8 cellular contexts compared by ENCODE assay signal in the genomic region with DNA sequence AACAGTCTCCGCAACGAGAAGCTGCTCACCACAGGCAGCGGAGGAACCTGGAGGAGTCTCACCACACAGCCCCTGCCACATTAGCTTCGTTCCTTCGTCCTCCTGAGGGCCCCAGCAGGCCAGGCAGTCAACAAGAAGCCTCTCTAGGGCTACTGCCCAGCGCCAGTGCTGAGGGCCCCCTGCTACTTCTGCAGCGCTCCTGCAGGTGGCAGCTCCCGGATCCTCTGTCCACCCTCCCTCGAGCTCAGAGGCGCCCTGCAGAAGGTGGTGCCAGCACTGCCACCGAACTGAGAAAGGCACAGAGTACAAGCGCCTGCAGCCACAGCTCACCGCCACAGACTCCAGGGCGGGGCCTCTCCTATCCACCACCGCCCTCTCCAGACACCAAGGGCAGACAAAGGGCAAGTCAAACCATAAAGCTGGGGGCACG. TPM values are rescaled to one million over a fixed set of nuclear protein-coding genes. Genes with fewer than 3 reads are reported as not detected.
A peak's percentile ranks its signal among the peaks of the same experiment; 100 is the strongest.
DNase-seq lines count a peak whose midpoint lies in the region; ATAC-seq and TF ChIP-seq lines count a peak whose summit lies in the region.

No MANE protein-coding gene starts in this region.

- peak; percentile 7; the same call in 1 of the 2 replicates for TF ChIP-seq RAD21 in Ishikawa (IDR thresholded peaks at IDR 0.05; ENCODE audit: low read depth)

- H3K4me1 Mint-ChIP-seq in activated naive CD8-positive, alpha-beta T cell treated with anti-CD3 and anti-CD28 coated beads, Interleukin-2, amount 50 U/mL, for 24 hours: peaks cover 81% of the 10 kb centered on the region

- H3K27ac Mint-ChIP-seq in activated naive CD8-positive, alpha-beta T cell treated with anti-CD3 and anti-CD28 coated beads, Interleukin-2, amount 50 U/mL, for 24 hours: peak overlapping the region; percentile 100

- peak overlapping the region; percentile 62 for H3K4me3 Mint-ChIP-seq in activated naive CD8-positive, alpha-beta T cell treated with anti-CD3 and anti-CD28 coated beads, Interleukin-2, amount 50 U/mL, for 24 hours

- peaks cover 48% of the 10 kb centered on the region for H3K36me3 Mint-ChIP-seq in activated naive CD8-positive, alpha-beta T cell treated with anti-CD3 and anti-CD28 coated beads, Interleukin-2, amount 50 U/mL, for 24 hours (ENCODE audit: low read depth)

- no peaks in the 10 kb centered on the region for H3K9me3 Mint-ChIP-seq in activated naive CD8-positive, alpha-beta T cell treated with anti-CD3 and anti-CD28 coated beads, Interleukin-2, amount 50 U/mL, for 24 hours

- H3K27me3 Mint-ChIP-seq in activated naive CD8-positive, alpha-beta T cell treated with anti-CD3 and anti-CD28 coated beads, Interleukin-2, amount 50 U/mL, for 24 hours: no peaks in the 10 kb centered on the region

- peak; percentile 49 to 62 for ATAC-seq in activated CD4-positive, CD25-positive, alpha-beta regulatory T cell treated with anti-CD3 and anti-CD28 coated beads, Interleukin-2, amount 50 U/mL, for 24 hours
- peak; percentile 67 for ATAC-seq in activated naive CD8-positive, alpha-beta T cell treated with anti-CD3 and anti-CD28 coated beads, Interleukin-2, amount 50 U/mL, for 24 hours
- ATAC-seq in HG03135 (IDR thresholded peaks at IDR 0.05; ENCODE audit: unreplicated experiment): no peak

- no peak for TF ChIP-seq EP300 in Ishikawa (IDR thresholded peaks at IDR 0.05; ENCODE audit: borderline replicate concordance)

- peak; percentile 74 for DNase-seq in activated naive CD8-positive, alpha-beta T cell treated with anti-CD3 and anti-CD28 coated beads, Interleukin-2, amount 50 U/mL, for 24 hours
- peak; percentile 22 to 48 (median 29) for DNase-seq in stimulated activated CD4-positive, alpha-beta T cell treated with anti-CD3 and anti-CD28 coated beads, TNF-alpha, amount 100 ng/mL, for 4 hours (ENCODE audit: low read depth in 3 of 3)
- no peak for DNase-seq in dermis blood vessel endothelial cell
- no peak for DNase-seq in putamen (ENCODE audit: low spot score)
- no peak for DNase-seq in NCI-H69 (lab: John Stamatoyannopoulos, UW)

TF ChIP-seq in Ishikawa, 13 proteins besides CTCF, POLR2A, EP300 and RAD21:
- TF ChIP-seq EGR1 (IDR thresholded peaks at IDR 0.05) (no peak), ZBTB7A (IDR thresholded peaks at IDR 0.05; ENCODE audit: low read depth) (no peak), NFIC (IDR thresholded peaks at IDR 0.05) (no peak), FOXM1 (IDR thresholded peaks at IDR 0.05; ENCODE audit: borderline replicate concordance, low read depth) (no peak), YY1 (IDR thresholded peaks at IDR 0.05; ENCODE audit: low read depth) (no peak), CEBPB (IDR thresholded peaks at IDR 0.05) (no peak), TAF1 (IDR thresholded peaks at IDR 0.05; ENCODE audit: low read depth) (no peak), TEAD4 (IDR thresholded peaks at IDR 0.05) (no peak), CREB1 (IDR thresholded peaks at IDR 0.05; ENCODE audit: low read depth) (no peak), TCF12 (IDR thresholded peaks at IDR 0.05; ENCODE audit: low read depth) (no peak)
- TF ChIP-seq, protein P1, sequence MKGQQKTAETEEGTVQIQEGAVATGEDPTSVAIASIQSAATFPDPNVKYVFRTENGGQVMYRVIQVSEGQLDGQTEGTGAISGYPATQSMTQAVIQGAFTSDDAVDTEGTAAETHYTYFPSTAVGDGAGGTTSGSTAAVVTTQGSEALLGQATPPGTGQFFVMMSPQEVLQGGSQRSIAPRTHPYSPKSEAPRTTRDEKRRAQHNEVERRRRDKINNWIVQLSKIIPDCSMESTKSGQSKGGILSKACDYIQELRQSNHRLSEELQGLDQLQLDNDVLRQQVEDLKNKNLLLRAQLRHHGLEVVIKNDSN (IDR thresholded peaks at IDR 0.05): no peak
- TF ChIP-seq, protein P2, sequence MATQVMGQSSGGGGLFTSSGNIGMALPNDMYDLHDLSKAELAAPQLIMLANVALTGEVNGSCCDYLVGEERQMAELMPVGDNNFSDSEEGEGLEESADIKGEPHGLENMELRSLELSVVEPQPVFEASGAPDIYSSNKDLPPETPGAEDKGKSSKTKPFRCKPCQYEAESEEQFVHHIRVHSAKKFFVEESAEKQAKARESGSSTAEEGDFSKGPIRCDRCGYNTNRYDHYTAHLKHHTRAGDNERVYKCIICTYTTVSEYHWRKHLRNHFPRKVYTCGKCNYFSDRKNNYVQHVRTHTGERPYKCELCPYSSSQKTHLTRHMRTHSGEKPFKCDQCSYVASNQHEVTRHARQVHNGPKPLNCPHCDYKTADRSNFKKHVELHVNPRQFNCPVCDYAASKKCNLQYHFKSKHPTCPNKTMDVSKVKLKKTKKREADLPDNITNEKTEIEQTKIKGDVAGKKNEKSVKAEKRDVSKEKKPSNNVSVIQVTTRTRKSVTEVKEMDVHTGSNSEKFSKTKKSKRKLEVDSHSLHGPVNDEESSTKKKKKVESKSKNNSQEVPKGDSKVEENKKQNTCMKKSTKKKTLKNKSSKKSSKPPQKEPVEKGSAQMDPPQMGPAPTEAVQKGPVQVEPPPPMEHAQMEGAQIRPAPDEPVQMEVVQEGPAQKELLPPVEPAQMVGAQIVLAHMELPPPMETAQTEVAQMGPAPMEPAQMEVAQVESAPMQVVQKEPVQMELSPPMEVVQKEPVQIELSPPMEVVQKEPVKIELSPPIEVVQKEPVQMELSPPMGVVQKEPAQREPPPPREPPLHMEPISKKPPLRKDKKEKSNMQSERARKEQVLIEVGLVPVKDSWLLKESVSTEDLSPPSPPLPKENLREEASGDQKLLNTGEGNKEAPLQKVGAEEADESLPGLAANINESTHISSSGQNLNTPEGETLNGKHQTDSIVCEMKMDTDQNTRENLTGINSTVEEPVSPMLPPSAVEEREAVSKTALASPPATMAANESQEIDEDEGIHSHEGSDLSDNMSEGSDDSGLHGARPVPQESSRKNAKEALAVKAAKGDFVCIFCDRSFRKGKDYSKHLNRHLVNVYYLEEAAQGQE (IDR thresholded peaks at IDR 0.05; ENCODE audit: low read depth): no peak
- TF ChIP-seq, protein P3, sequence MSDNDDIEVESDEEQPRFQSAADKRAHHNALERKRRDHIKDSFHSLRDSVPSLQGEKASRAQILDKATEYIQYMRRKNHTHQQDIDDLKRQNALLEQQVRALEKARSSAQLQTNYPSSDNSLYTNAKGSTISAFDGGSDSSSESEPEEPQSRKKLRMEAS (IDR thresholded peaks at IDR 0.05): no peak

RNA-seq across cellular contexts. Expression of a gene that starts 27.3 kb away (rescaled TPM):
- total RNA-seq in dermis blood vessel endothelial cell: 3.7 and 4.7 TPM in 2 replicates

RNA-seq across cellular contexts. Expression of a gene that starts 38.0 kb away (rescaled TPM):
- total RNA-seq in dermis blood vessel endothelial cell: 43.0 and 77.3 TPM in 2 replicates

Comparison
In these comparisons a context has a peak if more than half of its experiments do, and no peak if none do; other contexts are left out.
1. DNase-seq: peak in activated naive CD8-positive, alpha-beta T cell treated with anti-CD3 and anti-CD28 coated beads, Interleukin-2, amount 50 U/mL, for 24 hours (single experiment) and stimulated activated CD4-positive, alpha-beta T cell treated with anti-CD3 and anti-CD28 coated beads, TNF-alpha, amount 100 ng/mL, for 4 hours (3 of 3); none in dermis blood vessel endothelial cell (single experiment), putamen (single experiment) and NCI-H69 (single experiment).